1 cellular context compared by ENCODE assay signal in the genomic region with DNA sequence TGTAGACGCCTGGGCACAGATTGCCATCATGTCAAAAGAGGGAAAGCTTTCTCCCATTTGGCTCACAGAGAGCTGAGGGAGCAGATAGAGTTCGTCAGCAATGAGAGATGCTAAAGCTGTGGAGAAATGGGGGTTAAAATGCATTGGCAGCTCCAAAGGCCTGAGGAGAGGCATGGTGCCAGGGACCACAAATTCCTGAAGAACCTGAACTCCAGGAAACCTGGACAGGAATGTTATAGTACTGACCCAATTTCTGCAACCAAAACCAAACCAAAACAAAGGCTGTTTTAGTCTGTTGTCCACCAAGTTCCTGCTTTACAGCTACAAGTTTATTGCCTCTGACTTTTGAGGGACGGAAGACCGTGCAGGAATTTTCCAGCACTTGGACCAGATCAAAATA.
TF ChIP-seq lines count a peak whose summit lies in the region.

No MANE protein-coding gene starts in this region.

TF ChIP-seq in H1, 55 proteins besides CTCF, POLR2A, EP300 and RAD21:
- TF ChIP-seq HDAC2 (IDR thresholded peaks at IDR 0.05; ENCODE audit: borderline replicate concordance in 1 of 2, low read depth in 2 of 2, low read length in 2 of 2) (no peak), MAFK (IDR thresholded peaks at IDR 0.05; ENCODE audit: low read depth, low read length) (no peak)
